In genomic region chr1:31815752-31816484, GRCh38 we compare ENCODE assay signal across 2 cellular contexts.
TF ChIP-seq lines count a peak whose summit lies in the region.

TSS of gene SPOCD1 (minus strand) at chr1:31816022. CDS start at chr1:31815333, 689 bp downstream.

TF ChIP-seq in IMR-90, 13 proteins besides CTCF, POLR2A, EP300 and RAD21 (continued from another document):
- TF ChIP-seq USF2 (IDR thresholded peaks at IDR 0.05; ENCODE audit: low read depth, low read length) (peak; percentile 97), ELK1 (IDR thresholded peaks at IDR 0.05; ENCODE audit: borderline replicate concordance, low read depth, low read length) (no peak), SMC3 (IDR thresholded peaks at IDR 0.05; ENCODE audit: low read depth, low read length) (peak; percentile 92), FOS (IDR thresholded peaks at IDR 0.05; ENCODE audit: low read depth, low read length) (no peak), CEBPB (IDR thresholded peaks at IDR 0.05; ENCODE audit: low read depth, low read length) (no peak), MAFK (IDR thresholded peaks at IDR 0.05; ENCODE audit: low read depth, low read length) (no peak)
TF ChIP-seq in IMR-90: peak in this region for 5.

TF ChIP-seq in SK-N-SH treated with all-trans-retinoic acid at 6 μM for 48 hours, 23 proteins besides CTCF, POLR2A, EP300 and RAD21 (continued from another document):
- no peak for TF ChIP-seq PATZ1 (CRISPR knock-in tag; IDR thresholded peaks at IDR 0.05; ENCODE audit: borderline replicate concordance)
- TF ChIP-seq GLIS3 (CRISPR knock-in tag; IDR thresholded peaks at IDR 0.05), result no peak
- TF ChIP-seq CSDC2 (CRISPR knock-in tag; IDR thresholded peaks at IDR 0.05), result no peak
- TF ChIP-seq TCF4 (CRISPR knock-in tag; IDR thresholded peaks at IDR 0.05; ENCODE audit: borderline replicate concordance), result no peak
- TF ChIP-seq CSRNP3 (CRISPR knock-in tag; IDR thresholded peaks at IDR 0.05), result no peak
- no peak for TF ChIP-seq ZFP3 (CRISPR knock-in tag; IDR thresholded peaks at IDR 0.05)
- TF ChIP-seq RARB (CRISPR knock-in tag; IDR thresholded peaks at IDR 0.05), result no peak
- TF ChIP-seq ESRRG (CRISPR knock-in tag; IDR thresholded peaks at IDR 0.05), result no peak
- TF ChIP-seq ZNF8 (CRISPR knock-in tag; IDR thresholded peaks at IDR 0.05), result no peak
- no peak for TF ChIP-seq SNAI2 (CRISPR knock-in tag; IDR thresholded peaks at IDR 0.05)
